In the genomic region with DNA sequence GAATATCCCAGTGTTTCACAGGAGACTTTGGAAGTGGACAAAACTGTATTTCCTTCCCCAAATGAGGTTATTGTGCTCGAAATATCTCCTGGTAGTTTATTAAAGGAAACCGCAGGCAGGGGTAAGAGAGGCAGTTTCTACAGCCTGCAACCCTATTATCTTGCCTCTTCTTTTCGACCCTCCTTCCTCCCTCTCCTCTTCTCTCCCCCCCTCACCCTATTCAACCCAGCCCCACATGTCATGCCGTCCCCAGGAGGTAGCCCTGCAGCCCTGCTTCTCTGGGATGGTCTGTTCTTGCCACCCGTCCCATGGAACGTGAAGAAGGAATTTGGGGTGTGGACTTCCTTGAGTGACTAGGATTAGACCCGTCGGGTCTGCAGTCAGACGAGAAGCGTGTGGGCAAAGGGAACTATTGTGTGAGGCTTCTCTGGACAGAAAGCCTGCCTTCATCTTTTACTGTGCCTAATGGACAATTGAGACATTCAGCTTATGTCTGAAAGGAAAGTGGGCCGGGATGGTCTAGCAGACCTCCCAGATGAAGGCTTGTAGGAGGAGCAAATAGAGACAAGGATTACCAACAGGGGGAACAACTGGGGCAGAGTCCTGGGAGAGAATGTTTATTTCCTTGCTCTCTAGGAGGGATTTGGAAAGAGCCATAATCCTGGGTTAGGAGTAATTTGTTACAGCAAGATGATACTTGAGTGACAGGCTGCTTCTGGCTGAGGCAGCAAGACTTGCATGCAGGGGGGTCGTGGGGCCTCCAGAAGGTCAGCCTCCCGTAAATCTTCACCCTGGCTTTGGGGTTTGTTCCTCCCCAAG, we compare ENCODE assay signal across 10 cellular contexts.
A peak's percentile ranks its signal among the peaks of the same experiment; 100 is the strongest.
DNase-seq lines count a peak whose midpoint lies in the region; ATAC-seq and TF ChIP-seq lines count a peak whose summit lies in the region.
"Had no signal": no experiment of that assay in that cellular context is flagged by ENCODE, and none has a peak within 500 bp of the region (broad histone marks: within the 10 kb centered on the region; RNA-seq: fewer than 3 reads in every experiment).

No MANE protein-coding gene starts in this region.

- in situ Hi-C loops in mammary epithelial cell (cut with MboI; ENCODE audit: low sequenced_read_pairs in 2 of 2) = no loop called here

- H3K4me1 ChIP-seq in mammary epithelial cell (ENCODE audit: insufficient read depth, low read length) (peaks cover 21% of the 10 kb centered on the region), muscle layer of duodenum (ENCODE audit: control insufficient read depth in 1 of 2, insufficient read depth in 2 of 2, low read length in 2 of 2) (peaks cover 15 to 45% of the 10 kb centered on the region in 2 donors), testis (peaks cover 15% of the 10 kb centered on the region)

- intact Hi-C loops in MCF 10A (cut with micrococcal nuclease) (no loop called here), mammary epithelial cell (cut with micrococcal nuclease) (no loop called here), testis (cut with DNase I; ENCODE audit: low total_unique reads) (no loop called here)

- POLR2A ChIA-PET in MCF 10A (lab: Yijun Ruan, JAX) = interaction anchor here (0.7 to 1.0 kb wide), 2 partner anchors 15 to 41 kb away, joined by 3 to 4 read pairs; no protein-coding TSS in a partner anchor

- no peak overlapping the region for H3K4me3 ChIP-seq in mammary epithelial cell (replicated peaks in 1 of 3; ENCODE audit: insufficient read depth in 1 of 3, low read depth in 2 of 3, low read length in 3 of 3)
- H3K4me3 ChIP-seq in muscle layer of duodenum (ENCODE audit: low read depth in 1 of 2, low read length in 2 of 2) = peak overlapping the region; percentile 3 to 6
- H3K4me3 ChIP-seq in testis = no peak overlapping the region

- peaks cover 16% of the 10 kb centered on the region for H3K36me3 Mint-ChIP-seq in MCF 10A (ENCODE audit: insufficient read depth, unreplicated experiment)

- H3K27ac Mint-ChIP-seq in MCF 10A (ENCODE audit: low read depth, unreplicated experiment) = peak overlapping the region; percentile 78
- H3K27ac Mint-ChIP-seq: B cell had no signal

- TF ChIP-seq CTCF in MCF 10A (IDR thresholded peaks at IDR 0.05; ENCODE audit: unreplicated experiment) (no peak), mammary epithelial cell (conservative IDR thresholded peaks at IDR 0.05 in 1 of 2, IDR thresholded peaks at IDR 0.05 in 1 of 2; ENCODE audit: extremely low read depth in 1 of 2, insufficient read depth in 1 of 2, low read depth in 1 of 2, low read length in 2 of 2) (no peak), testis (IDR thresholded peaks at IDR 0.05) (no peak)

- no peaks in the 10 kb centered on the region for H4K20me1 ChIP-seq in mammary epithelial cell (ENCODE audit: insufficient read depth, low read length)

- no TSS peak for BruUV-seq in MCF 10A (replicated peaks; lab: Mats Ljungman, UMichigan)
- BruUV-seq in mammary epithelial cell (replicated peaks; lab: Mats Ljungman, UMichigan) = no TSS peak

- ATAC-seq in esophagus mucosa = peak; percentile 52
- ATAC-seq in GM21360 (IDR thresholded peaks at IDR 0.05; ENCODE audit: unreplicated experiment) = no peak

- TF ChIP-seq POLR2A in testis (IDR thresholded peaks at IDR 0.05) = no peak

- H3K9me3 Mint-ChIP-seq in MCF 10A (ENCODE audit: unreplicated experiment) = no peaks in the 10 kb centered on the region

- H3K27me3 ChIP-seq in mammary epithelial cell (ENCODE audit: insufficient read depth, low read length) = no peaks in the 10 kb centered on the region
- no peaks in the 10 kb centered on the region for H3K27me3 ChIP-seq in muscle layer of duodenum (ENCODE audit: low read depth, low read length)
- H3K27me3 ChIP-seq in testis = no peaks in the 10 kb centered on the region

- H3K4me1 Mint-ChIP-seq in MCF 10A (ENCODE audit: insufficient read depth, unreplicated experiment) = peaks cover 38% of the 10 kb centered on the region
- H3K4me1 Mint-ChIP-seq: B cell had no signal

- H3K4me3 Mint-ChIP-seq in MCF 10A (ENCODE audit: unreplicated experiment) = no peak overlapping the region
- H3K4me3 Mint-ChIP-seq: B cell had no signal

- CTCF ChIA-PET in MCF 10A (lab: Yijun Ruan, JAX) = no interaction called here
- CTCF ChIA-PET in mammary epithelial cell (lab: Charles Lee; ENCODE audit: low non-redundant PET) = no interaction called here

- peaks cover 68% of the 10 kb centered on the region for H3K79me2 ChIP-seq in mammary epithelial cell (ENCODE audit: insufficient read depth, low read length)

- no peaks in the 10 kb centered on the region for H3K27me3 Mint-ChIP-seq in MCF 10A (ENCODE audit: insufficient read depth, unreplicated experiment)

- no peak overlapping the region for H3K9ac ChIP-seq in mammary epithelial cell (ENCODE audit: insufficient read depth, low read length)

- peaks cover 3% of the 10 kb centered on the region for H3K36me3 ChIP-seq in mammary epithelial cell (ENCODE audit: insufficient read depth, low read length)
- no peaks in the 10 kb centered on the region for H3K36me3 ChIP-seq in muscle layer of duodenum (ENCODE audit: control insufficient read depth in 1 of 2, insufficient read depth in 2 of 2, low read length in 2 of 2)
- no peaks in the 10 kb centered on the region for H3K36me3 ChIP-seq in testis (ENCODE audit: low read depth, missing control alignments)

- WGBS in mammary epithelial cell (ENCODE audit: low coverage, missing lambda C conversion rate) = 34% methylated on average over 12 of the region's 13 CpGs
- 46 to 54% methylated on average over 13 of the region's 13 CpGs for WGBS in testis, 2 donors

- DNase-seq in MCF 10A (ENCODE audit: unreplicated experiment) = no peak
- no peak for DNase-seq in mammary epithelial cell
- DNase-seq in DMS79 treated with DMSO at 0.1 percent for 48 hours (lab: John Stamatoyannopoulos, UW) = no peak
- no peak for DNase-seq in activated CD8-positive, alpha-beta memory T cell treated with anti-CD3 and anti-CD28 coated beads for 24 hours
- DNase-seq in testis = no peak
- DNase-seq: NCI-H1417 had no signal

- dilution Hi-C loops in mammary epithelial cell (cut with HindIII; ENCODE audit: low sequenced_read_pairs) = no loop called here

- H3K4me2 ChIP-seq in mammary epithelial cell (ENCODE audit: insufficient read depth, low read depth, low read length) = no peak overlapping the region

- no peak overlapping the region for H2AFZ ChIP-seq in mammary epithelial cell (ENCODE audit: low read depth, low read length)

- no peaks in the 10 kb centered on the region for H3K9me3 ChIP-seq in mammary epithelial cell (replicated peaks; ENCODE audit: insufficient read depth, low read length)
- no peaks in the 10 kb centered on the region for H3K9me3 ChIP-seq in muscle layer of duodenum (ENCODE audit: control insufficient read depth in 1 of 2, low read length in 2 of 2)
- H3K9me3 ChIP-seq in testis = no peaks in the 10 kb centered on the region

- H3K27ac ChIP-seq in mammary epithelial cell (ENCODE audit: insufficient read depth, low read depth, low read length) = no peak overlapping the region
- peak overlapping the region; percentile 57 for H3K27ac ChIP-seq in muscle layer of duodenum (ENCODE audit: low read length)
- H3K27ac ChIP-seq in testis = no peak overlapping the region

Comparison
In these comparisons a context has a peak if more than half of its experiments do, and no peak if none do; other contexts are left out.
1. H3K4me3 ChIP-seq: peak in muscle layer of duodenum (2 of 2); none in mammary epithelial cell (0 of 3) and testis (0 of 2).